25 cellular contexts compared by ENCODE assay signal in the genomic region with DNA sequence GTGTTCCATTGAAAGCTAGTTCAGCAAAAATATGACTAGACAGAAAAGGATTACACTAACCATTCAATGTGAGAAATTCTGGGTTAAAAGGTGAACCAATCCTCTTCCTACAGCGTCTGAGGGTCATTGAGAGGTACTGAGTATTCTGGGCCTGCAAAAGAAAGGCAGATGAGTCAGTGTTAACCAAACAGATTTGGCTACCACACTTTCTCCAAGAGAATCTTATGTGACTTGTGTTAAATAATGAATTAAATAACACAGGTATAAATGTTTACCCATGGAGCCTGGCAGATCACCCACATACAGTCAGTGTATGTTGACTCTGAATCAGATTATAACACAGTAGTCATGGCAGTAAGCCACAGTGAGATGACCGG.
DNase-seq lines count a peak whose midpoint lies in the region; ATAC-seq, FAIRE-seq and TF ChIP-seq lines count a peak whose summit lies in the region.
"Had no signal": no experiment of that assay in that cellular context is flagged by ENCODE, and none has a peak within 500 bp of the region (broad histone marks: within the 10 kb centered on the region; RNA-seq: fewer than 3 reads in every experiment).

No MANE protein-coding gene starts in this region.

- no peaks in the 10 kb centered on the region for H3K79me2 ChIP-seq in HepG2 (ENCODE audit: insufficient read depth, low read length)

- H4K20me1 ChIP-seq in HepG2 (ENCODE audit: insufficient read depth, low read length) = no peaks in the 10 kb centered on the region

- WGBS in HepG2 (ENCODE audit: low lambda C conversion rate) = 82% methylated on average over 2 of the region's 2 CpGs

- H3K4me3 ChIP-seq in LNCaP clone FGC (ENCODE audit: low read depth, low read length) = no peak overlapping the region
- H3K4me3 ChIP-seq in bronchial epithelial cell (ENCODE audit: low read depth, low read length) = no peak overlapping the region
- no peak overlapping the region for H3K4me3 ChIP-seq in HepG2 (replicated peaks in 1 of 3; ENCODE audit: insufficient read depth in 1 of 3, low read depth in 2 of 3, low read length in 3 of 3)
- H3K4me3 ChIP-seq: skin epidermis, vagina had no signal

- intact Hi-C loops in HepG2 (cut with micrococcal nuclease; ENCODE audit: unreplicated experiment) = loop anchor here (5.0 kb wide), 1 partner anchor 55 kb away; no protein-coding TSS in a partner anchor

- no peak for TF ChIP-seq POLR2A in HepG2 (IDR thresholded peaks at IDR 0.05; ENCODE audit: insufficient read depth in 1 of 2, low read depth in 2 of 2, low read length in 2 of 2)

- CTCF ChIA-PET in HepG2 (lab: Yijun Ruan, JAX; ENCODE audit: low intra/inter-chr PET ratio, low total read pairs) = no interaction called here

- peak; percentile 82 for DNase-seq in LNCaP clone FGC (ENCODE audit: low read depth)
- DNase-seq in bronchial epithelial cell (ENCODE audit: low read depth) = peak; percentile 88
- peak; percentile 26 for DNase-seq in HepG2 (ENCODE audit: low spot score)
- no peak for DNase-seq in middle frontal gyrus (ENCODE audit: extremely low spot score, low spot score)
- no peak for DNase-seq in SK-N-DZ (ENCODE audit: low spot score)
- DNase-seq: activated naive CD4-positive, alpha-beta T cell treated with anti-CD3 and anti-CD28 coated beads for 36 hours; amygdala; caudate nucleus; DND-41; endodermal cell; hypothalamus; natural killer cell; NCI-H1105; NCI-H1930; NCI-H526; NK-92 treated with Interleukin-12 subunit alpha and Interleukin-12 subunit beta, amount 100 ng/mL, for 24 hours; occipital lobe; stimulated activated naive CD8-positive, alpha-beta T cell treated with anti-CD3 and anti-CD28 coated beads, Interleukin-15, amount 100 ng/mL, for 72 hours; T-helper 1 cell had no signal

- H3K9ac ChIP-seq in HepG2 (ENCODE audit: insufficient read depth, low read depth, low read length) = no peak overlapping the region

- H3K9me3 ChIP-seq in HepG2 (ENCODE audit: low read length) = no peaks in the 10 kb centered on the region
- H3K9me3 ChIP-seq: vagina had no signal

- BruUV-seq in HepG2 (replicated peaks; lab: Mats Ljungman, UMichigan) = no TSS peak

- no peaks in the 10 kb centered on the region for H3K36me3 ChIP-seq in bronchial epithelial cell (ENCODE audit: control insufficient read depth, insufficient read depth, low read length)
- no peaks in the 10 kb centered on the region for H3K36me3 ChIP-seq in HepG2 (replicated peaks in 1 of 2; ENCODE audit: control insufficient read depth in 1 of 2, insufficient read depth in 2 of 2, low read length in 2 of 2)
- H3K36me3 ChIP-seq: vagina had no signal

- in situ Hi-C loops in HepG2 (cut with HindIII; ENCODE audit: extremely low pct_ligation_motif_present, low pct_unique_long_range_greater_than_20kb) = no loop called here

- no peak overlapping the region for H2AFZ ChIP-seq in HepG2 (ENCODE audit: low read length)

- ATAC-seq in GM18868 (IDR thresholded peaks at IDR 0.05; ENCODE audit: unreplicated experiment) (peak; percentile 48), HepG2 (no peak), HG03175 (IDR thresholded peaks at IDR 0.05; ENCODE audit: unreplicated experiment) (no peak), GM21367 (IDR thresholded peaks at IDR 0.05; ENCODE audit: unreplicated experiment) (no peak)
- ATAC-seq: natural killer cell; stimulated activated naive CD8-positive, alpha-beta T cell treated with anti-CD3 and anti-CD28 coated beads, Interleukin-15, amount 100 ng/mL, for 72 hours had no signal

- no peak for TF ChIP-seq RAD21 in HepG2 (CRISPR knock-in tag; IDR thresholded peaks at IDR 0.05)

- POLR2A ChIA-PET in HepG2 (lab: Yijun Ruan, JAX) = interaction anchor here (1.1 to 5.7 kb wide), 4 partner anchors 35 to 128 kb away, joined by 4 to 66 read pairs (median 31); no protein-coding TSS in a partner anchor

- H3K4me2 ChIP-seq in HepG2 (ENCODE audit: low read depth, low read length) = no peak overlapping the region

- FAIRE-seq in bronchial epithelial cell (lab: Jason Lieb, UNC) = no peak
- no peak for FAIRE-seq in HepG2 (lab: Jason Lieb, UNC)
- FAIRE-seq: GM18507 had no signal

- peaks cover 65% of the 10 kb centered on the region for H3K4me1 ChIP-seq in HepG2 (ENCODE audit: insufficient read depth, low read length)

- TF ChIP-seq CTCF in LNCaP clone FGC (IDR thresholded peaks at IDR 0.05; ENCODE audit: control insufficient read depth, extremely low read depth, insufficient read depth) (no peak), bronchial epithelial cell (IDR thresholded peaks at IDR 0.05; ENCODE audit: insufficient read depth, low read length, severe bottlenecking) (no peak), HepG2 (CRISPR knock-in tag; IDR thresholded peaks at IDR 0.05) (no peak)

- H3K27me3 ChIP-seq in bronchial epithelial cell (ENCODE audit: control insufficient read depth, insufficient read depth, low read length) = no peaks in the 10 kb centered on the region
- no peaks in the 10 kb centered on the region for H3K27me3 ChIP-seq in HepG2 (ENCODE audit: control insufficient read depth in 1 of 2, insufficient read depth in 2 of 2, low read length in 2 of 2)
- H3K27me3 ChIP-seq: vagina had no signal

- peak overlapping the region; percentile 4 for H3K27ac ChIP-seq in HepG2 (ENCODE audit: extremely low read length, insufficient read depth, low read length)
- H3K27ac ChIP-seq: vagina had no signal

- TF ChIP-seq EP300 in HepG2 (IDR thresholded peaks at IDR 0.05; ENCODE audit: low read depth in 2 of 2, low read length in 2 of 2) = no peak
- no peak for TF ChIP-seq EP300 in HepG2 (CRISPR knock-in tag; IDR thresholded peaks at IDR 0.05; ENCODE audit: borderline replicate concordance)

TF ChIP-seq in HepG2, 621 proteins besides CTCF, POLR2A, EP300 and RAD21 (continues in another document):
- no peak for TF ChIP-seq CREB3 (CRISPR knock-in tag; IDR thresholded peaks at IDR 0.05)
- no peak for TF ChIP-seq TARDBP (CRISPR knock-in tag; IDR thresholded peaks at IDR 0.05)
- no peak for TF ChIP-seq YY1 (IDR thresholded peaks at IDR 0.05; ENCODE audit: insufficient read depth, insufficient replicate concordance, low read depth, low read length)
- TF ChIP-seq, protein P1, sequence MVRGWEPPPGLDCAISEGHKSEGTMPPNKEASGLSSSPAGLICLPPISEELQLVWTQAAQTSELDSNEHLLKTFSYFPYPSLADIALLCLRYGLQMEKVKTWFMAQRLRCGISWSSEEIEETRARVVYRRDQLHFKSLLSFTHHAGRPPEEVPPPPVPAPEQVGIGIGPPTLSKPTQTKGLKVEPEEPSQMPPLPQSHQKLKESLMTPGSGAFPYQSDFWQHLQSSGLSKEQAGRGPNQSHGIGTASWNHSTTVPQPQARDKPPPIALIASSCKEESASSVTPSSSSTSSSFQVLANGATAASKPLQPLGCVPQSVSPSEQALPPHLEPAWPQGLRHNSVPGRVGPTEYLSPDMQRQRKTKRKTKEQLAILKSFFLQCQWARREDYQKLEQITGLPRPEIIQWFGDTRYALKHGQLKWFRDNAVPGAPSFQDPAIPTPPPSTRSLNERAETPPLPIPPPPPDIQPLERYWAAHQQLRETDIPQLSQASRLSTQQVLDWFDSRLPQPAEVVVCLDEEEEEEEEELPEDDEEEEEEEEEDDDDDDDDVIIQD (CRISPR knock-in tag; IDR thresholded peaks at IDR 0.05; ENCODE audit: low read depth) = 0 out of 2 replicates have a peak, but pooled peaks have one; percentile 16
- TF ChIP-seq ETV5 (CRISPR knock-in tag; IDR thresholded peaks at IDR 0.05; ENCODE audit: borderline replicate concordance) = no peak
- no peak for TF ChIP-seq ZBTB38 (CRISPR knock-in tag; IDR thresholded peaks at IDR 0.05)
- TF ChIP-seq MAFF (IDR thresholded peaks at IDR 0.05; ENCODE audit: low read depth, low read length) = no peak
- no peak for TF ChIP-seq ZFP36L1 (CRISPR knock-in tag; IDR thresholded peaks at IDR 0.05)
- TF ChIP-seq KMT2B (CRISPR knock-in tag; IDR thresholded peaks at IDR 0.05) = no peak
- TF ChIP-seq STAG1 (CRISPR knock-in tag; IDR thresholded peaks at IDR 0.05) = no peak
- TF ChIP-seq TEF (CRISPR knock-in tag; IDR thresholded peaks at IDR 0.05) = no peak
- TF ChIP-seq, protein P2, sequence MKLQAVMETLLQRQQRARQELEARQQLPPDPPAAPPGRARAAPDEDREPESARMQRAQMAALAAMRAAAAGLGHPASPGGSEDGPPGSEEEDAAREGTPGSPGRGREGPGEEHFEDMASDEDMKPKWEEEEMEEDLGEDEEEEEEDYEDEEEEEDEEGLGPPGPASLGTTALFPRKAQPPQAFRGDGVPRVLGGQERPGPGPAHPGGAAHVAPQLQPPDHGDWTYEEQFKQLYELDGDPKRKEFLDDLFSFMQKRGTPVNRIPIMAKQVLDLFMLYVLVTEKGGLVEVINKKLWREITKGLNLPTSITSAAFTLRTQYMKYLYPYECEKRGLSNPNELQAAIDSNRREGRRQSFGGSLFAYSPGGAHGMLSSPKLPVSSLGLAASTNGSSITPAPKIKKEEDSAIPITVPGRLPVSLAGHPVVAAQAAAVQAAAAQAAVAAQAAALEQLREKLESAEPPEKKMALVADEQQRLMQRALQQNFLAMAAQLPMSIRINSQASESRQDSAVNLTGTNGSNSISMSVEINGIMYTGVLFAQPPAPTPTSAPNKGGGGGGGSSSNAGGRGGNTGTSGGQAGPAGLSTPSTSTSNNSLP (IDR thresholded peaks at IDR 0.05; ENCODE audit: low read depth, low read length) = 0 out of 2 replicates have a peak, but pooled peaks have one; percentile 8
- no peak for TF ChIP-seq TGIF2 (CRISPR knock-in tag; IDR thresholded peaks at IDR 0.05)
- TF ChIP-seq PHF21A (CRISPR knock-in tag; IDR thresholded peaks at IDR 0.05) = no peak
- no peak for TF ChIP-seq ZFP41 (CRISPR knock-in tag; IDR thresholded peaks at IDR 0.05; ENCODE audit: borderline replicate concordance)
- peak; percentile 51 for TF ChIP-seq RARA (CRISPR knock-in tag; IDR thresholded peaks at IDR 0.05)
- no peak for TF ChIP-seq MEIS1 (CRISPR knock-in tag; IDR thresholded peaks at IDR 0.05; ENCODE audit: borderline replicate concordance)
- TF ChIP-seq ZNF644 (CRISPR knock-in tag; IDR thresholded peaks at IDR 0.05; ENCODE audit: low read depth) = no peak

Comparison
In these comparisons a context has a peak if more than half of its experiments do, and no peak if none do; other contexts are left out.
1. DNase-seq: peak in LNCaP clone FGC (single experiment), bronchial epithelial cell (single experiment) and HepG2 (single experiment); none in middle frontal gyrus (single experiment) and SK-N-DZ (single experiment).